ENCODE assay signal across 20 cellular contexts in genomic region chr3:48180530-48181253, GRCh38. TPM values are rescaled to one million over a fixed set of nuclear protein-coding genes. Genes with fewer than 3 reads are reported as not detected.
DNase-seq lines count a peak whose midpoint lies in the region; ATAC-seq and TF ChIP-seq lines count a peak whose summit lies in the region.
"Had no signal": no experiment of that assay in that cellular context is flagged by ENCODE, and none has a peak within 500 bp of the region (broad histone marks: within the 10 kb centered on the region; RNA-seq: fewer than 3 reads in every experiment).

No MANE protein-coding gene starts in this region.

- no peak overlapping the region for H3K4me3 Mint-ChIP-seq in activated CD8-positive, alpha-beta memory T cell treated with anti-CD3 and anti-CD28 coated beads, Interleukin-2, amount 10 ng/mL, durations not matched to agents 7 days and 5 days
- H3K4me3 Mint-ChIP-seq: CD8-positive, alpha-beta T cell had no signal

- H3K4me3 ChIP-seq in MM.1S (ENCODE audit: low read length) = no peak overlapping the region
- no peak overlapping the region for H3K4me3 ChIP-seq in hepatocyte
- no peak overlapping the region for H3K4me3 ChIP-seq in thyroid gland (replicated peaks in 1 of 3)
- no peak overlapping the region for H3K4me3 ChIP-seq in gastroesophageal sphincter
- H3K4me3 ChIP-seq: BLaER1 had no signal

- H3K4me1 ChIP-seq in MM.1S (ENCODE audit: low read length) (peaks cover 19% of the 10 kb centered on the region), hepatocyte (ENCODE audit: insufficient read depth) (no peaks in the 10 kb centered on the region), thyroid gland (peaks cover 17 to 26% of the 10 kb centered on the region in 2 donors), gastroesophageal sphincter (no peaks in the 10 kb centered on the region)

- peaks cover 8% of the 10 kb centered on the region; the same call in 1 of the 2 replicates for H4K20me1 ChIP-seq in MM.1S (ENCODE audit: insufficient read depth, low read length)
- H4K20me1 ChIP-seq in hepatocyte (ENCODE audit: insufficient read depth, poor library complexity, severe bottlenecking) = no peaks in the 10 kb centered on the region

- H3K27me3 Mint-ChIP-seq in activated CD8-positive, alpha-beta memory T cell treated with anti-CD3 and anti-CD28 coated beads, Interleukin-2, amount 10 ng/mL, durations not matched to agents 7 days and 5 days = no peaks in the 10 kb centered on the region

- WGBS in hepatocyte (ENCODE audit: low lambda C conversion rate, missing lambda C conversion rate) = 70% methylated on average over 5 of the region's 5 CpGs
- 61 to 75% methylated on average over 5 of the region's 5 CpGs for WGBS in thyroid gland, 2 donors
- 78 to 87% methylated on average over 5 of the region's 5 CpGs for WGBS in gastroesophageal sphincter (ENCODE audit: low coverage in 1 of 2), 2 donors

- TF ChIP-seq EP300 in gastroesophageal sphincter (IDR thresholded peaks at IDR 0.05) = no peak

- H3K9me2 ChIP-seq in MM.1S (replicated peaks; ENCODE audit: insufficient read depth, low read length) (no peaks in the 10 kb centered on the region), hepatocyte (replicated peaks; ENCODE audit: insufficient read depth) (no peaks in the 10 kb centered on the region)

- H3K4me1 Mint-ChIP-seq in activated CD8-positive, alpha-beta memory T cell treated with anti-CD3 and anti-CD28 coated beads, Interleukin-2, amount 10 ng/mL, durations not matched to agents 7 days and 5 days = peaks cover 29% of the 10 kb centered on the region

- H3K4me2 ChIP-seq in MM.1S (ENCODE audit: low read depth, low read length) (peak overlapping the region; percentile 18; the same call in 1 of the 2 replicates), hepatocyte (no peak overlapping the region)
- H3K4me2 ChIP-seq: BLaER1 had no signal

- H2AFZ ChIP-seq in MM.1S (ENCODE audit: low read length) (no peak overlapping the region), hepatocyte (no peak overlapping the region)

- peak overlapping the region; percentile 22 for H3K27ac Mint-ChIP-seq in activated CD8-positive, alpha-beta memory T cell treated with anti-CD3 and anti-CD28 coated beads, Interleukin-2, amount 10 ng/mL, durations not matched to agents 7 days and 5 days
- H3K27ac Mint-ChIP-seq: CD8-positive, alpha-beta T cell had no signal

- TF ChIP-seq CTCF in MM.1S (IDR thresholded peaks at IDR 0.05; ENCODE audit: low read length) (no peak), hepatocyte (IDR thresholded peaks at IDR 0.05; ENCODE audit: poor library complexity) (no peak), thyroid gland (IDR thresholded peaks at IDR 0.05) (no peak), gastroesophageal sphincter (IDR thresholded peaks at IDR 0.05) (no peak)

- peaks cover 78% of the 10 kb centered on the region for H3K36me3 Mint-ChIP-seq in activated CD8-positive, alpha-beta memory T cell treated with anti-CD3 and anti-CD28 coated beads, Interleukin-2, amount 10 ng/mL, durations not matched to agents 7 days and 5 days
- H3K36me3 Mint-ChIP-seq: CD8-positive, alpha-beta T cell had no signal

- H3K79me2 ChIP-seq in MM.1S (ENCODE audit: low read length) = peaks cover 96% of the 10 kb centered on the region
- H3K79me2 ChIP-seq in hepatocyte = peaks cover 37% of the 10 kb centered on the region

- intact Hi-C loops in thyroid gland (cut with DNase I) = no loop called here

- no peak for DNase-seq in activated CD8-positive, alpha-beta memory T cell treated with anti-CD3 and anti-CD28 coated beads, Interleukin-2, amount 10 ng/mL, durations not matched to agents 7 days and 5 days
- no peak for DNase-seq in activated CD8-positive, alpha-beta memory T cell treated with anti-CD3 and anti-CD28 coated beads, Interleukin-2, amount 50 U/mL, for 48 hours
- DNase-seq in MM.1S (peak; percentile 65), hepatocyte (ENCODE audit: low spot score) (peak; percentile 16), thyroid gland (no peak), AML-193 (lab: John Stamatoyannopoulos, UW) (no peak)
- DNase-seq: 8988T; CD8-positive, alpha-beta T cell; MV-4-11; NCI-H1417; NCI-H1930; NCI-H69; SHP77 treated with DMSO at 0.1 percent for 48 hours had no signal

- no peaks in the 10 kb centered on the region for H3K9me3 Mint-ChIP-seq in activated CD8-positive, alpha-beta memory T cell treated with anti-CD3 and anti-CD28 coated beads, Interleukin-2, amount 10 ng/mL, durations not matched to agents 7 days and 5 days (ENCODE audit: low read depth)
- H3K9me3 Mint-ChIP-seq: CD8-positive, alpha-beta T cell had no signal

- ATAC-seq in activated CD8-positive, alpha-beta memory T cell treated with anti-CD3 and anti-CD28 coated beads, Interleukin-2, amount 10 ng/mL, durations not matched to agents 7 days and 5 days = no peak
- no peak for ATAC-seq in gastroesophageal sphincter
- no peak for ATAC-seq in GM19455 (IDR thresholded peaks at IDR 0.05; ENCODE audit: unreplicated experiment)
- ATAC-seq: CD8-positive, alpha-beta T cell had no signal

- H3K9ac ChIP-seq in MM.1S (ENCODE audit: low read length) = 0 out of 2 replicates have a peak overlapping the region, but pooled peaks have one; percentile 5
- H3K9ac ChIP-seq: BLaER1 had no signal

- no peaks in the 10 kb centered on the region for H3K9me3 ChIP-seq in MM.1S (replicated peaks; ENCODE audit: insufficient read depth, low read length)
- H3K9me3 ChIP-seq in hepatocyte (ENCODE audit: low read depth) = no peaks in the 10 kb centered on the region
- no peaks in the 10 kb centered on the region for H3K9me3 ChIP-seq in thyroid gland
- H3K9me3 ChIP-seq in gastroesophageal sphincter = no peaks in the 10 kb centered on the region
- H3K9me3 ChIP-seq: BLaER1 had no signal

- H3K27ac ChIP-seq in MM.1S (ENCODE audit: low read length) (peak overlapping the region; percentile 33; the same call in 1 of the 2 replicates), hepatocyte (no peak overlapping the region), thyroid gland (peak overlapping the region; percentile 24 to 45 (median 39)), gastroesophageal sphincter (no peak overlapping the region)
- H3K27ac ChIP-seq: BLaER1 had no signal

- peaks cover 22% of the 10 kb centered on the region for H3K36me3 ChIP-seq in MM.1S (replicated peaks; ENCODE audit: insufficient read depth, low read length)
- no peaks in the 10 kb centered on the region for H3K36me3 ChIP-seq in hepatocyte (replicated peaks; ENCODE audit: insufficient read depth, low read depth)
- peaks cover 0 to 2% of the 10 kb centered on the region in 2 donors for H3K36me3 ChIP-seq in thyroid gland
- H3K36me3 ChIP-seq in gastroesophageal sphincter = no peaks in the 10 kb centered on the region

- TF ChIP-seq POLR2A in thyroid gland (IDR thresholded peaks at IDR 0.05) (no peak), gastroesophageal sphincter (IDR thresholded peaks at IDR 0.05) (no peak)

- H3F3A ChIP-seq in MM.1S (ENCODE audit: insufficient read depth, low read length) = peaks cover 12% of the 10 kb centered on the region

- CTCF ChIA-PET in activated CD8-positive, alpha-beta memory T cell treated with anti-CD3 and anti-CD28 coated beads, Interleukin-2, amount 10 ng/mL, durations not matched to agents 7 days and 5 days (lab: Charles Lee) = interaction anchor here (1.2 to 2.4 kb wide), 2 partner anchors 23 to 220 kb away, joined by 3 to 8 read pairs; no protein-coding TSS in a partner anchor

- no peaks in the 10 kb centered on the region for H3K27me3 ChIP-seq in MM.1S (replicated peaks; ENCODE audit: insufficient read depth, low read length)
- no peaks in the 10 kb centered on the region for H3K27me3 ChIP-seq in hepatocyte
- H3K27me3 ChIP-seq in thyroid gland = no peaks in the 10 kb centered on the region
- no peaks in the 10 kb centered on the region for H3K27me3 ChIP-seq in gastroesophageal sphincter
- H3K27me3 ChIP-seq: BLaER1 had no signal

RNA-seq across cellular contexts. Expression of gene CDC25A, which starts 7.5 kb away (rescaled TPM):
- 10 to 100 TPM; 33.1 to 39.4 TPM for total RNA-seq in activated CD8-positive, alpha-beta memory T cell treated with anti-CD3 and anti-CD28 coated beads, Interleukin-2, amount 10 ng/mL, durations not matched to agents 7 days and 5 days
- total RNA-seq in hepatocyte = 5.3 and 7.9 TPM in 2 replicates
- polyA plus RNA-seq in hepatocyte = 3.7 and 5.5 TPM in 2 replicates
- 1 to 10 TPM in 3 of 4 donors, under 1 TPM in 1; 0.94 to 4.0 (median 3.7) TPM for total RNA-seq in thyroid gland
- 1 to 10 TPM in 1 of 4 donors, under 1 TPM in 1, not detected in 2; 0.40 to 1.7 TPM for total RNA-seq in gastroesophageal sphincter

RNA-seq across cellular contexts. Expression of gene CAMP, which starts 42.6 kb away (rescaled TPM):
- not detected for total RNA-seq in activated CD8-positive, alpha-beta memory T cell treated with anti-CD3 and anti-CD28 coated beads, Interleukin-2, amount 10 ng/mL, durations not matched to agents 7 days and 5 days
- total RNA-seq in hepatocyte = not detected in 2 replicates
- 0.36 TPM in 1 of 2 replicates, not detected in the other for polyA plus RNA-seq in hepatocyte
- total RNA-seq in thyroid gland = 1 to 10 TPM in 3 of 4 donors, not detected in 1; 4.8 to 6.5 (median 5.4) TPM
- total RNA-seq in gastroesophageal sphincter = not detected
- total RNA-seq: CD8-positive, alpha-beta T cell; G401; H1; LHCN-M2; RPMI7951 had no signal
- polyA plus RNA-seq: H1 had no signal

Comparison
In these comparisons a context has a peak if more than half of its experiments do, and no peak if none do; other contexts are left out.
1. DNase-seq: peak in MM.1S (single experiment) and hepatocyte (single experiment); none in activated CD8-positive, alpha-beta memory T cell treated with anti-CD3 and anti-CD28 coated beads, Interleukin-2, amount 10 ng/mL, durations not matched to agents 7 days and 5 days (single experiment), activated CD8-positive, alpha-beta memory T cell treated with anti-CD3 and anti-CD28 coated beads, Interleukin-2, amount 50 U/mL, for 48 hours (single experiment), thyroid gland (0 of 2) and AML-193 (0 of 2).
2. H3K27ac ChIP-seq: peak in MM.1S (single experiment) and thyroid gland (3 of 3); none in hepatocyte (single experiment) and gastroesophageal sphincter (0 of 4).